In genomic region chr2:111503844-111504570, GRCh38 we compare ENCODE assay signal across 8 cellular contexts.
DNase-seq lines count a peak whose midpoint lies in the region; ATAC-seq and TF ChIP-seq lines count a peak whose summit lies in the region.
"Not testable (repeated sequence)": the region's sequence is repeated elsewhere in the genome, so short reads cannot be mapped to it uniquely, and the experiment has no call there.

No MANE protein-coding gene starts in this region.

- not testable (repeated sequence) for H3K4me1 ChIP-seq in IMR-90 (ENCODE audit: control insufficient read depth, insufficient read depth, low read length); foreskin keratinocyte; thoracic aorta (ENCODE audit: control insufficient read depth in 1 of 2, low read depth in 2 of 2)

- peak overlapping the region; percentile 85; the same call in 1 of the 2 replicates for H2BK20ac ChIP-seq in IMR-90 (ENCODE audit: low read depth, low read length)

- H3K56ac ChIP-seq in IMR-90 (ENCODE audit: extremely low read depth, insufficient read depth, low read length), result not testable (repeated sequence)

- not testable (repeated sequence) for H3K4me3 ChIP-seq in AG04450 (ENCODE audit: low read depth, low read length); IMR-90 (ENCODE audit: insufficient read depth, low read depth, low read length); thoracic aorta

- H3K14ac ChIP-seq in IMR-90 (replicated peaks; ENCODE audit: low read depth, low read length), result 0 out of 2 replicates have a peak overlapping the region, but pooled peaks have one; percentile 89

- not testable (repeated sequence) for H3K36me3 ChIP-seq in IMR-90 (ENCODE audit: control insufficient read depth, insufficient read depth, low read length); thoracic aorta

- H4K5ac ChIP-seq in IMR-90 (ENCODE audit: low read depth, low read length), result 0 out of 2 replicates have a peak overlapping the region, but pooled peaks have one; percentile 29

- peak overlapping the region; percentile 11 for H3K27ac ChIP-seq in AG04450 (ENCODE audit: low read depth, low read length)
- H3K27ac ChIP-seq in IMR-90 (ENCODE audit: insufficient read depth, low read length), result peak overlapping the region; percentile 64; the same call in 1 of the 2 replicates
- not testable (repeated sequence) for H3K27ac ChIP-seq in foreskin keratinocyte, thoracic aorta

- H2AK5ac ChIP-seq in IMR-90 (ENCODE audit: low read depth, low read length), result peak overlapping the region; percentile 87; the same call in 1 of the 2 replicates

- H4K8ac ChIP-seq in IMR-90 (ENCODE audit: low read depth in 2 of 2, low read length in 2 of 2), result peak overlapping the region in 1 of 2 experiments; percentile 69; a peak in 1 of 4 replicates

- CTCF ChIA-PET in AG04450 (lab: Charles Lee), result interaction anchor here (0.7 kb wide), 1 partner anchor 384 kb away, joined by 4 read pairs; the partner anchor contains the start of gene BCL2L11
- CTCF ChIA-PET in IMR-90 (lab: Yijun Ruan, JAX), result not testable (repeated sequence)

- H3K4me1 Mint-ChIP-seq in T-helper 2 cell treated with Interferon-gamma antibody and Interleukin-4, amounts not matched to agents 5 μg/mL and 100 μg/mL, for 36 hours (ENCODE audit: low read depth), result peaks cover 18% of the 10 kb centered on the region
- H3K4me1 Mint-ChIP-seq in activated T-cell treated with anti-CD3 and anti-CD28 coated beads, Interleukin-2, amount 50 U/mL, for 4 hours (ENCODE audit: low read depth), result peaks cover 30% of the 10 kb centered on the region
- peaks cover 12% of the 10 kb centered on the region for H3K4me1 Mint-ChIP-seq in activated naive CD8-positive, alpha-beta T cell treated with anti-CD3 and anti-CD28 coated beads for 36 hours
- not testable (repeated sequence) for H3K4me1 Mint-ChIP-seq in osteocyte (ENCODE audit: unreplicated experiment)

- not testable (repeated sequence) for H3K9me1 ChIP-seq in IMR-90 (ENCODE audit: insufficient read depth, low read length)

- not testable (repeated sequence) for H3K9ac ChIP-seq in IMR-90 (ENCODE audit: low read depth, low read length)

- H3K27ac Mint-ChIP-seq in T-helper 2 cell treated with Interferon-gamma antibody and Interleukin-4, amounts not matched to agents 5 μg/mL and 100 μg/mL, for 36 hours, result peak overlapping the region; percentile 67
- peak overlapping the region; percentile 67 for H3K27ac Mint-ChIP-seq in activated naive CD8-positive, alpha-beta T cell treated with anti-CD3 and anti-CD28 coated beads for 36 hours
- peak overlapping the region; percentile 87 for H3K27ac Mint-ChIP-seq in osteocyte (ENCODE audit: unreplicated experiment)

- WGBS in IMR-90 (ENCODE audit: extremely low coverage in 2 of 2, insufficient read length in 1 of 2), 2 experiments, result no CpG with 5 or more reads among the region's 5 CpGs

- not testable (repeated sequence) for TF ChIP-seq POLR2A in IMR-90 (IDR thresholded peaks at IDR 0.05; ENCODE audit: low read depth, low read length)

- not testable (repeated sequence) for TF ChIP-seq RAD21 in IMR-90 (IDR thresholded peaks at IDR 0.05; ENCODE audit: low read length)

- not testable (repeated sequence) for H3K79me1 ChIP-seq in IMR-90 (ENCODE audit: low read depth in 1 of 2, low read length in 2 of 2)

- BruUV-seq in IMR-90 (replicated peaks; lab: Mats Ljungman, UMichigan), result not testable (repeated sequence)

- H2BK120ac ChIP-seq in IMR-90 (ENCODE audit: low read depth, low read length), result peak overlapping the region; percentile 90

- peak overlapping the region; percentile 83 for H3K4ac ChIP-seq in IMR-90 (ENCODE audit: low read depth, low read length)

- intact Hi-C loops in IMR-90 (cut with micrococcal nuclease), result not testable (repeated sequence)

- not testable (repeated sequence) for H3K9me3 Mint-ChIP-seq in T-helper 2 cell treated with Interferon-gamma antibody and Interleukin-4, amounts not matched to agents 5 μg/mL and 100 μg/mL, for 36 hours; activated T-cell treated with anti-CD3 and anti-CD28 coated beads, Interleukin-2, amount 50 U/mL, for 4 hours; activated naive CD8-positive, alpha-beta T cell treated with anti-CD3 and anti-CD28 coated beads for 36 hours; osteocyte (ENCODE audit: unreplicated experiment)

- H2BK5ac ChIP-seq in IMR-90 (ENCODE audit: low read depth, low read length, poor library complexity, severe bottlenecking), result peak overlapping the region; percentile 83

- ATAC-seq in IMR-90 (ENCODE audit: low read depth) (peak; percentile 76), foreskin keratinocyte (peak; percentile 84), thoracic aorta (ENCODE audit: insufficient number of reproducible peaks, low FRiP score, low read depth) (peak; percentile 59)
- peak; percentile 61 to 65 for ATAC-seq in activated T-cell treated with anti-CD3 and anti-CD28 coated beads, Interleukin-2, amount 50 U/mL, for 4 hours

- not testable (repeated sequence) for H2AFZ ChIP-seq in IMR-90 (replicated peaks; ENCODE audit: low read length, poor library complexity)

- peak overlapping the region; percentile 74; the same call in 1 of the 2 replicates for H3K4me2 ChIP-seq in IMR-90 (ENCODE audit: low read depth, low read length)

- peak overlapping the region; percentile 68; the same call in 1 of the 2 replicates for H4K91ac ChIP-seq in IMR-90 (ENCODE audit: insufficient read depth, low read depth, low read length)

- H3K27me3 Mint-ChIP-seq in T-helper 2 cell treated with Interferon-gamma antibody and Interleukin-4, amounts not matched to agents 5 μg/mL and 100 μg/mL, for 36 hours (ENCODE audit: low read depth); activated T-cell treated with anti-CD3 and anti-CD28 coated beads, Interleukin-2, amount 50 U/mL, for 4 hours (ENCODE audit: low read depth); activated naive CD8-positive, alpha-beta T cell treated with anti-CD3 and anti-CD28 coated beads for 36 hours; osteocyte (ENCODE audit: unreplicated experiment): not testable (repeated sequence)

- in situ Hi-C loops in IMR-90 (cut with MboI; ENCODE audit: low sequenced_read_pairs), result not testable (repeated sequence)

- H3K4me3 Mint-ChIP-seq in T-helper 2 cell treated with Interferon-gamma antibody and Interleukin-4, amounts not matched to agents 5 μg/mL and 100 μg/mL, for 36 hours; activated naive CD8-positive, alpha-beta T cell treated with anti-CD3 and anti-CD28 coated beads for 36 hours; osteocyte (ENCODE audit: unreplicated experiment): not testable (repeated sequence)
- peak overlapping the region; percentile 55 for H3K4me3 Mint-ChIP-seq in activated T-cell treated with anti-CD3 and anti-CD28 coated beads, Interleukin-2, amount 50 U/mL, for 4 hours

- peak overlapping the region; percentile 72; the same call in 1 of the 2 replicates for H3K18ac ChIP-seq in IMR-90 (ENCODE audit: low read depth, low read length)

- not testable (repeated sequence) for H3K27me3 ChIP-seq in AG04450 (ENCODE audit: control insufficient read depth, insufficient read depth, low read length); IMR-90 (ENCODE audit: control insufficient read depth, insufficient read depth, low read length); foreskin keratinocyte; thoracic aorta (replicated peaks; ENCODE audit: insufficient read depth)

- H3K23ac ChIP-seq in IMR-90 (ENCODE audit: low read depth, low read length), result 0 out of 2 replicates have a peak overlapping the region, but pooled peaks have one; percentile 59

- DNase-seq in AG04450 (ENCODE audit: low read depth, low spot score); IMR-90; T-helper 2 cell treated with Interferon-gamma antibody and Interleukin-4, amounts not matched to agents 5 μg/mL and 100 μg/mL, for 36 hours (ENCODE audit: low spot score); activated T-cell treated with anti-CD3 and anti-CD28 coated beads, Interleukin-2, amount 50 U/mL, for 4 hours; activated naive CD8-positive, alpha-beta T cell treated with anti-CD3 and anti-CD28 coated beads for 36 hours; foreskin keratinocyte; osteocyte (ENCODE audit: extremely low spot score, unreplicated experiment); thoracic aorta (ENCODE audit: low spot score): not testable (repeated sequence)

- not testable (repeated sequence) for H4K20me1 ChIP-seq in IMR-90 (ENCODE audit: insufficient read depth, low read length)

- TF ChIP-seq CTCF in AG04450 (IDR thresholded peaks at IDR 0.05; ENCODE audit: low read depth, low read length); IMR-90 (conservative IDR thresholded peaks at IDR 0.05; ENCODE audit: low read depth, low read length); foreskin keratinocyte (conservative IDR thresholded peaks at IDR 0.05); osteocyte (IDR thresholded peaks at IDR 0.05); thoracic aorta (IDR thresholded peaks at IDR 0.05): not testable (repeated sequence)

- not testable (repeated sequence) for H2AK9ac ChIP-seq in IMR-90 (replicated peaks; ENCODE audit: low read depth, low read length, poor library complexity)

- POLR2A ChIA-PET in AG04450 (lab: Yijun Ruan, JAX); IMR-90 (lab: Charles Lee; ENCODE audit: unreplicated experiment): not testable (repeated sequence)

- H3K9me3 ChIP-seq in AG04450 (ENCODE audit: control insufficient read depth, insufficient read depth, low read length); IMR-90 (ENCODE audit: control insufficient read depth, insufficient read depth, low read length); thoracic aorta: not testable (repeated sequence)

- dilution Hi-C loops in IMR-90 (cut with HindIII; ENCODE audit: low sequenced_read_pairs, unreplicated experiment), result not testable (repeated sequence)

- H3K36me3 Mint-ChIP-seq in T-helper 2 cell treated with Interferon-gamma antibody and Interleukin-4, amounts not matched to agents 5 μg/mL and 100 μg/mL, for 36 hours (ENCODE audit: low read depth); activated T-cell treated with anti-CD3 and anti-CD28 coated beads, Interleukin-2, amount 50 U/mL, for 4 hours (ENCODE audit: insufficient read depth); activated naive CD8-positive, alpha-beta T cell treated with anti-CD3 and anti-CD28 coated beads for 36 hours; osteocyte (ENCODE audit: unreplicated experiment): not testable (repeated sequence)

- peak overlapping the region; percentile 75; the same call in 1 of the 3 replicates for H2BK15ac ChIP-seq in IMR-90 (ENCODE audit: low read depth, low read length)
